In genomic region chrX:154368630-154369452, GRCh38 we compare ENCODE assay signal across 1 cellular context.
TF ChIP-seq lines count a peak whose summit lies in the region.

No MANE protein-coding gene starts in this region.

TF ChIP-seq in HepG2, 621 proteins besides CTCF, POLR2A, EP300 and RAD21:
- TF ChIP-seq JUND (CRISPR knock-in tag; IDR thresholded peaks at IDR 0.05): peak; percentile 49; the same call in 1 of the 2 replicates
- no peak for TF ChIP-seq GMEB2 (CRISPR knock-in tag; IDR thresholded peaks at IDR 0.05; ENCODE audit: low read depth)
- TF ChIP-seq AGO2 (optimal IDR thresholded peaks at IDR 0.05; ENCODE audit: low read depth, low read length): peak; percentile 34
- TF ChIP-seq, protein P1, sequence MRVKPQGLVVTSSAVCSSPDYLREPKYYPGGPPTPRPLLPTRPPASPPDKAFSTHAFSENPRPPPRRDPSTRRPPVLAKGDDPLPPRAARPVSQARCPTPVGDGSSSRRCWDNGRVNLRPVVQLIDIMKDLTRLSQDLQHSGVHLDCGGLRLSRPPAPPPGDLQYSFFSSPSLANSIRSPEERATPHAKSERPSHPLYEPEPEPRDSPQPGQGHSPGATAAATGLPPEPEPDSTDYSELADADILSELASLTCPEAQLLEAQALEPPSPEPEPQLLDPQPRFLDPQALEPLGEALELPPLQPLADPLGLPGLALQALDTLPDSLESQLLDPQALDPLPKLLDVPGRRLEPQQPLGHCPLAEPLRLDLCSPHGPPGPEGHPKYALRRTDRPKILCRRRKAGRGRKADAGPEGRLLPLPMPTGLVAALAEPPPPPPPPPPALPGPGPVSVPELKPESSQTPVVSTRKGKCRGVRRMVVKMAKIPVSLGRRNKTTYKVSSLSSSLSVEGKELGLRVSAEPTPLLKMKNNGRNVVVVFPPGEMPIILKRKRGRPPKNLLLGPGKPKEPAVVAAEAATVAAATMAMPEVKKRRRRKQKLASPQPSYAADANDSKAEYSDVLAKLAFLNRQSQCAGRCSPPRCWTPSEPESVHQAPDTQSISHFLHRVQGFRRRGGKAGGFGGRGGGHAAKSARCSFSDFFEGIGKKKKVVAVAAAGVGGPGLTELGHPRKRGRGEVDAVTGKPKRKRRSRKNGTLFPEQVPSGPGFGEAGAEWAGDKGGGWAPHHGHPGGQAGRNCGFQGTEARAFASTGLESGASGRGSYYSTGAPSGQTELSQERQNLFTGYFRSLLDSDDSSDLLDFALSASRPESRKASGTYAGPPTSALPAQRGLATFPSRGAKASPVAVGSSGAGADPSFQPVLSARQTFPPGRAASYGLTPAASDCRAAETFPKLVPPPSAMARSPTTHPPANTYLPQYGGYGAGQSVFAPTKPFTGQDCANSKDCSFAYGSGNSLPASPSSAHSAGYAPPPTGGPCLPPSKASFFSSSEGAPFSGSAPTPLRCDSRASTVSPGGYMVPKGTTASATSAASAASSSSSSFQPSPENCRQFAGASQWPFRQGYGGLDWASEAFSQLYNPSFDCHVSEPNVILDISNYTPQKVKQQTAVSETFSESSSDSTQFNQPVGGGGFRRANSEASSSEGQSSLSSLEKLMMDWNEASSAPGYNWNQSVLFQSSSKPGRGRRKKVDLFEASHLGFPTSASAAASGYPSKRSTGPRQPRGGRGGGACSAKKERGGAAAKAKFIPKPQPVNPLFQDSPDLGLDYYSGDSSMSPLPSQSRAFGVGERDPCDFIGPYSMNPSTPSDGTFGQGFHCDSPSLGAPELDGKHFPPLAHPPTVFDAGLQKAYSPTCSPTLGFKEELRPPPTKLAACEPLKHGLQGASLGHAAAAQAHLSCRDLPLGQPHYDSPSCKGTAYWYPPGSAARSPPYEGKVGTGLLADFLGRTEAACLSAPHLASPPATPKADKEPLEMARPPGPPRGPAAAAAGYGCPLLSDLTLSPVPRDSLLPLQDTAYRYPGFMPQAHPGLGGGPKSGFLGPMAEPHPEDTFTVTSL (CRISPR knock-in tag; IDR thresholded peaks at IDR 0.05; ENCODE audit: borderline replicate concordance): no peak
- no peak for TF ChIP-seq ZNF567 (CRISPR knock-in tag; IDR thresholded peaks at IDR 0.05; ENCODE audit: borderline replicate concordance)
- no peak for TF ChIP-seq ZNF263 (CRISPR knock-in tag; IDR thresholded peaks at IDR 0.05)
- peak; percentile 55; the same call in 1 of the 2 replicates for TF ChIP-seq FOSL1 (CRISPR knock-in tag; IDR thresholded peaks at IDR 0.05; ENCODE audit: borderline replicate concordance)
- peak; percentile 58 for TF ChIP-seq RFX3 (CRISPR knock-in tag; IDR thresholded peaks at IDR 0.05)
- TF ChIP-seq SMAD9 (CRISPR knock-in tag; IDR thresholded peaks at IDR 0.05): no peak
- peak; percentile 48; the same call in 1 of the 2 replicates for TF ChIP-seq ATF3 (CRISPR knock-in tag; IDR thresholded peaks at IDR 0.05)
- TF ChIP-seq ZNF101 (CRISPR knock-in tag; IDR thresholded peaks at IDR 0.05; ENCODE audit: borderline replicate concordance, low read depth): no peak
- TF ChIP-seq FOSL2 (CRISPR knock-in tag; IDR thresholded peaks at IDR 0.05): peak; percentile 90
- TF ChIP-seq RFX1 (IDR thresholded peaks at IDR 0.05): peak; percentile 24; the same call in 1 of the 2 replicates
- TF ChIP-seq HNRNPL (IDR thresholded peaks at IDR 0.05; ENCODE audit: low read depth, low read length): 0 out of 2 replicates have a peak, but pooled peaks have one; percentile 22
- TF ChIP-seq TEAD3 (CRISPR knock-in tag; optimal IDR thresholded peaks at IDR 0.05; ENCODE audit: borderline replicate concordance): peak; percentile 80
- TF ChIP-seq TARDBP (CRISPR knock-in tag; IDR thresholded peaks at IDR 0.05): no peak
- no peak for TF ChIP-seq ZHX1 (CRISPR knock-in tag; IDR thresholded peaks at IDR 0.05; ENCODE audit: low read depth)
- 0 out of 2 replicates have a peak, but pooled peaks have one; percentile 9 for TF ChIP-seq SAP130 (CRISPR knock-in tag; IDR thresholded peaks at IDR 0.05; ENCODE audit: low read depth)
